In genomic region chr21:27831177-27831576, GRCh38 we compare ENCODE assay signal across 2 cellular contexts.
TF ChIP-seq lines count a peak whose summit lies in the region.

No MANE protein-coding gene starts in this region.

TF ChIP-seq in IMR-90, 13 proteins besides CTCF, POLR2A, EP300 and RAD21:
- no peak for TF ChIP-seq RCOR1 (IDR thresholded peaks at IDR 0.05; ENCODE audit: insufficient replicate concordance, low read length)
- no peak for TF ChIP-seq BHLHE40 (IDR thresholded peaks at IDR 0.05; ENCODE audit: low read depth, low read length)
- no peak for TF ChIP-seq MAFK (IDR thresholded peaks at IDR 0.05; ENCODE audit: low read depth, low read length)
- no peak for TF ChIP-seq CEBPB (IDR thresholded peaks at IDR 0.05; ENCODE audit: low read depth, low read length)
- TF ChIP-seq USF2 (IDR thresholded peaks at IDR 0.05; ENCODE audit: low read depth, low read length), result no peak
- no peak for TF ChIP-seq CHD1 (IDR thresholded peaks at IDR 0.05; ENCODE audit: low read depth, low read length)
- no peak for TF ChIP-seq NFE2L2 (IDR thresholded peaks at IDR 0.05; ENCODE audit: low read depth, low read length)
- no peak for TF ChIP-seq RFX5 (IDR thresholded peaks at IDR 0.05; ENCODE audit: low read depth, low read length)
- no peak for TF ChIP-seq ELK1 (IDR thresholded peaks at IDR 0.05; ENCODE audit: borderline replicate concordance, low read depth, low read length)
- no peak for TF ChIP-seq FOS (IDR thresholded peaks at IDR 0.05; ENCODE audit: low read depth, low read length)
- TF ChIP-seq SMC3 (IDR thresholded peaks at IDR 0.05; ENCODE audit: low read depth, low read length), result no peak
- TF ChIP-seq MXI1 (IDR thresholded peaks at IDR 0.05; ENCODE audit: borderline replicate concordance, low read depth, low read length), result no peak
- no peak for TF ChIP-seq MAZ (IDR thresholded peaks at IDR 0.05; ENCODE audit: borderline replicate concordance, low read depth, low read length)

TF ChIP-seq in GM12878, 131 proteins besides CTCF, POLR2A, EP300 and RAD21:
- no peak for TF ChIP-seq PAX8 (IDR thresholded peaks at IDR 0.05)
- TF ChIP-seq PKNOX1 (IDR thresholded peaks at IDR 0.05), result no peak
- TF ChIP-seq SMAD1 (IDR thresholded peaks at IDR 0.05; ENCODE audit: low read depth, partially characterized antibody), result no peak
- TF ChIP-seq RFX5 (IDR thresholded peaks at IDR 0.05; ENCODE audit: low read depth, low read length), result no peak
- no peak for TF ChIP-seq EED (IDR thresholded peaks at IDR 0.05; ENCODE audit: low read depth)
- TF ChIP-seq RBBP5 (conservative IDR thresholded peaks at IDR 0.05), result no peak
- TF ChIP-seq ZBTB40 (IDR thresholded peaks at IDR 0.05; ENCODE audit: borderline replicate concordance), result no peak
- TF ChIP-seq IKZF1 (conservative IDR thresholded peaks at IDR 0.05), result no peak
- no peak for TF ChIP-seq CBX5 (IDR thresholded peaks at IDR 0.05; ENCODE audit: low read depth)
- no peak for TF ChIP-seq ASH2L (IDR thresholded peaks at IDR 0.05; ENCODE audit: borderline replicate concordance, low read depth)
- no peak for TF ChIP-seq ATF2 (IDR thresholded peaks at IDR 0.05; ENCODE audit: low read length)
- no peak for TF ChIP-seq SPI1 (IDR thresholded peaks at IDR 0.05; ENCODE audit: borderline replicate concordance, insufficient read depth, low read depth, low read length)
- no peak for TF ChIP-seq RB1 (IDR thresholded peaks at IDR 0.05; ENCODE audit: borderline replicate concordance)
- TF ChIP-seq RELB (IDR thresholded peaks at IDR 0.05; ENCODE audit: low read depth), result no peak
- TF ChIP-seq BCL11A (IDR thresholded peaks at IDR 0.05; ENCODE audit: low read depth, low read length), result no peak
- no peak for TF ChIP-seq ZNF274 (IDR thresholded peaks at IDR 0.05; ENCODE audit: insufficient read depth, insufficient read length)
- no peak for TF ChIP-seq IRF3 (IDR thresholded peaks at IDR 0.05)
- TF ChIP-seq BACH1 (IDR thresholded peaks at IDR 0.05; ENCODE audit: borderline replicate concordance), result no peak
